ENCODE assay signal across 1 cellular context in the genomic region with DNA sequence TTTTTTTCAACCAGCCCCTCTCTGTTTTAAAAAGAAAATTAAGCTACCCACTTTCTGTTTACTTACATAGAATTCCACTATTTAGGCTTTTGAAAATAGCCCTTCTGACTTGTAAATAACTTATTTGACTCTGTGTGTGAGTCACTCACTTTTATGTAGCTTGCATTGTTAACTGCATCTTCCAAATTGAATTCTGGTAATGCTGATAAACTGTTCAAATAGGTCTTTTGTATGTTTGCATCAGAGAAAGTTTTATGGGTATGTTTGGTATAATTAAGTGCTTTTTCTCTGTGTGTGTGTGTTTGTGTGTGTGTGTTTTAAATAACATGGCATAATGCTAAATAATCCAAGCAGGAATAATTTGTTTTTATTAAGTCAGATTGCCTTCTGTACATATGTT.
TF ChIP-seq lines count a peak whose summit lies in the region.

No MANE protein-coding gene starts in this region.

TF ChIP-seq in HEK293, 187 proteins besides CTCF, POLR2A, EP300 and RAD21 (continued from another document):
- TF ChIP-seq ZNF398 (tag by site-specific recombination; IDR thresholded peaks at IDR 0.05) = peak; percentile 43; the same call in 1 of the 2 replicates
- TF ChIP-seq, protein P1, sequence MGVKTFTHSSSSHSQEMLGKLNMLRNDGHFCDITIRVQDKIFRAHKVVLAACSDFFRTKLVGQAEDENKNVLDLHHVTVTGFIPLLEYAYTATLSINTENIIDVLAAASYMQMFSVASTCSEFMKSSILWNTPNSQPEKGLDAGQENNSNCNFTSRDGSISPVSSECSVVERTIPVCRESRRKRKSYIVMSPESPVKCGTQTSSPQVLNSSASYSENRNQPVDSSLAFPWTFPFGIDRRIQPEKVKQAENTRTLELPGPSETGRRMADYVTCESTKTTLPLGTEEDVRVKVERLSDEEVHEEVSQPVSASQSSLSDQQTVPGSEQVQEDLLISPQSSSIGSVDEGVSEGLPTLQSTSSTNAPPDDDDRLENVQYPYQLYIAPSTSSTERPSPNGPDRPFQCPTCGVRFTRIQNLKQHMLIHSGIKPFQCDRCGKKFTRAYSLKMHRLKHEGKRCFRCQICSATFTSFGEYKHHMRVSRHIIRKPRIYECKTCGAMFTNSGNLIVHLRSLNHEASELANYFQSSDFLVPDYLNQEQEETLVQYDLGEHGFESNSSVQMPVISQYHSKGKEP (tag by site-specific recombination; IDR thresholded peaks at IDR 0.05) = no peak
